ENCODE assay signal across 18 cellular contexts in the genomic region with DNA sequence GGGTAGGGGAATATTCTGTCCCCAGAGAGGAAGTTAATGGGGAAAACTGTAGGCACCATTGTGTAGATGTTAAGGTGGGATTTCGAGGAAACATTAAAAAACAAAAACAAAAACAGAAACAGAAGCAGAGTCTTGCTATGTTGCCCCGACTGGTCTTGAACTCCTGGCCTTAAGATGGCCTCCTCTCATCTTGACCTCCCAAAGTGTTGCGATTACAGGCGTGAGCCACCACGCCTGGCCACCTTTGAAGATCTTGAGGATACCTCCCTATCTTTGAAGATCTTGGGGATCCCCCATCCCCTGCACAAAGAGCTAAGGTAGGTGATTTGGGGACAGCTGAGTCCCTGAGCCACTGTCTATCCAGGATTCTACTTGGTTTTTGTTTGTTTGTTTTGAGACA. TPM values are rescaled to one million over a fixed set of nuclear protein-coding genes. Genes with fewer than 3 reads are reported as not detected.
DNase-seq lines count a peak whose midpoint lies in the region; ATAC-seq, FAIRE-seq and TF ChIP-seq lines count a peak whose summit lies in the region.
"Had no signal": no experiment of that assay in that cellular context is flagged by ENCODE, and none has a peak within 500 bp of the region (broad histone marks: within the 10 kb centered on the region; RNA-seq: fewer than 3 reads in every experiment).

No MANE protein-coding gene starts in this region.

- H3K56ac ChIP-seq in mesendoderm (ENCODE audit: low read length), result peak overlapping the region; percentile 65

- TF ChIP-seq POLR2A in GM12891 (IDR thresholded peaks at IDR 0.05; ENCODE audit: low read depth, low read length), result no peak

- TF ChIP-seq CTCF in CD4-positive, alpha-beta T cell (IDR thresholded peaks at IDR 0.05), result no peak
- no peak for TF ChIP-seq CTCF in GM12865 (IDR thresholded peaks at IDR 0.05; ENCODE audit: insufficient read depth, low read depth, low read length, missing control alignments)
- TF ChIP-seq CTCF in type B pancreatic cell (conservative IDR thresholded peaks at IDR 0.05), result no peak

- peaks cover 8% of the 10 kb centered on the region for H3K36me3 Mint-ChIP-seq in CD4-positive, alpha-beta T cell (ENCODE audit: low read depth)
- peaks cover 7% of the 10 kb centered on the region for H3K36me3 Mint-ChIP-seq in activated CD4-positive, alpha-beta memory T cell treated with anti-CD3 and anti-CD28 coated beads for 36 hours
- no peaks in the 10 kb centered on the region for H3K36me3 Mint-ChIP-seq in type B pancreatic cell

- H3K36me3 ChIP-seq in mesendoderm (ENCODE audit: control insufficient read depth, insufficient read depth, low read length), result no peaks in the 10 kb centered on the region
- H3K36me3 ChIP-seq: ascending aorta, HAP-1, vagina had no signal

- no peak for FAIRE-seq in GM12891 (lab: Jason Lieb, UNC)

- H3K4ac ChIP-seq in mesendoderm (ENCODE audit: low read depth, low read length), result no peak overlapping the region

- POLR2A ChIA-PET in CD4-positive, alpha-beta T cell (lab: Charles Lee), result no interaction called here
- POLR2A ChIA-PET in activated CD4-positive, alpha-beta memory T cell treated with anti-CD3 and anti-CD28 coated beads for 36 hours (lab: Charles Lee), result interaction anchor here (1.3 kb wide), 1 partner anchor 69 kb away, joined by 5 read pairs; the partner anchor contains the start of gene ICAM1

- no peak for DNase-seq in CD4-positive, alpha-beta T cell
- DNase-seq in GM12865 (ENCODE audit: low read depth), result no peak
- DNase-seq in activated CD4-positive, alpha-beta memory T cell treated with anti-CD3 and anti-CD28 coated beads for 36 hours, result no peak
- no peak for DNase-seq in mesendoderm
- DNase-seq in DMS79 treated with DMSO at 0.1 percent for 48 hours (lab: John Stamatoyannopoulos, UW), result no peak
- no peak for DNase-seq in type B pancreatic cell (ENCODE audit: extremely low spot score, unreplicated experiment)
- no peak for DNase-seq in GM12891 (ENCODE audit: insufficient read length, low spot score)
- DNase-seq: C1 segment of cervical spinal cord, cortex of kidney, NCI-H1930, NCI-H69, retina had no signal

- H3K9me3 Mint-ChIP-seq in CD4-positive, alpha-beta T cell, result no peaks in the 10 kb centered on the region
- H3K9me3 Mint-ChIP-seq in activated CD4-positive, alpha-beta memory T cell treated with anti-CD3 and anti-CD28 coated beads for 36 hours, result no peaks in the 10 kb centered on the region
- no peaks in the 10 kb centered on the region for H3K9me3 Mint-ChIP-seq in type B pancreatic cell
- H3K9me3 Mint-ChIP-seq: nephron had no signal

- no peaks in the 10 kb centered on the region for H3K9me3 ChIP-seq in CD4-positive, alpha-beta T cell (ENCODE audit: control insufficient read depth, low read length)
- H3K9me3 ChIP-seq: ascending aorta, HAP-1, left lung, vagina had no signal

- H3K79me2 ChIP-seq in mesendoderm (ENCODE audit: control insufficient read depth, insufficient read depth, low read length), result no peaks in the 10 kb centered on the region

- intact Hi-C loops in CD4-positive, alpha-beta T cell (cut with DNase I, micrococcal nuclease), result no loop called here
- intact Hi-C loops in activated CD4-positive, alpha-beta memory T cell treated with anti-CD3 and anti-CD28 coated beads for 36 hours (cut with micrococcal nuclease), result loop anchor here (10.0 kb wide), 1 partner anchor 145 kb away; the partner anchor contains the start of gene DNMT1

- H3K27ac ChIP-seq in CD4-positive, alpha-beta T cell (ENCODE audit: low read depth, low read length), result peak overlapping the region; percentile 16
- no peak overlapping the region for H3K27ac ChIP-seq in mesendoderm (ENCODE audit: low read depth, low read length)
- H3K27ac ChIP-seq: ascending aorta, vagina had no signal

- H3K4me1 Mint-ChIP-seq in CD4-positive, alpha-beta T cell (ENCODE audit: low read depth), result peaks cover 22% of the 10 kb centered on the region
- H3K4me1 Mint-ChIP-seq in activated CD4-positive, alpha-beta memory T cell treated with anti-CD3 and anti-CD28 coated beads for 36 hours (ENCODE audit: low read depth), result peaks cover 27% of the 10 kb centered on the region
- no peaks in the 10 kb centered on the region for H3K4me1 Mint-ChIP-seq in type B pancreatic cell (ENCODE audit: unreplicated experiment)

- no peak overlapping the region for H3K23ac ChIP-seq in mesendoderm (ENCODE audit: low read length)

- no peak overlapping the region for H3K9ac ChIP-seq in mesendoderm (ENCODE audit: low read length)

- H2BK120ac ChIP-seq in mesendoderm (ENCODE audit: low read depth, low read length), result no peak overlapping the region

- H3K4me3 ChIP-seq in GM12865 (ENCODE audit: low read depth, low read length) (peak overlapping the region; percentile 73), mesendoderm (ENCODE audit: low read length) (no peak overlapping the region)
- H3K4me3 ChIP-seq: ascending aorta, HAP-1 had no signal

- no peak for ATAC-seq in CD4-positive, alpha-beta T cell (ENCODE audit: poor library complexity)
- no peak for ATAC-seq in HG03095 (IDR thresholded peaks at IDR 0.05; ENCODE audit: unreplicated experiment)
- ATAC-seq: left lung had no signal

- no peak overlapping the region for H4K8ac ChIP-seq in mesendoderm (ENCODE audit: low read depth, low read length)

- H2AK5ac ChIP-seq in mesendoderm (ENCODE audit: low read length), result no peak overlapping the region

- no CpG with 5 or more reads among the region's 5 CpGs for WGBS in mesendoderm (ENCODE audit: extremely low coverage, insufficient coverage, low lambda C conversion rate)

- H3K27me3 ChIP-seq in CD4-positive, alpha-beta T cell (ENCODE audit: control insufficient read depth, insufficient read depth, low read length), result no peaks in the 10 kb centered on the region
- no peaks in the 10 kb centered on the region for H3K27me3 ChIP-seq in mesendoderm (ENCODE audit: insufficient read depth, low read length, poor library complexity)
- H3K27me3 ChIP-seq: ascending aorta, left lung, vagina had no signal

- H3K27me3 Mint-ChIP-seq in CD4-positive, alpha-beta T cell, result no peaks in the 10 kb centered on the region
- no peaks in the 10 kb centered on the region for H3K27me3 Mint-ChIP-seq in activated CD4-positive, alpha-beta memory T cell treated with anti-CD3 and anti-CD28 coated beads for 36 hours
- H3K27me3 Mint-ChIP-seq in type B pancreatic cell, result peaks cover 4% of the 10 kb centered on the region

- H3K27ac Mint-ChIP-seq in CD4-positive, alpha-beta T cell, result peak overlapping the region; percentile 90
- H3K27ac Mint-ChIP-seq in activated CD4-positive, alpha-beta memory T cell treated with anti-CD3 and anti-CD28 coated beads for 36 hours, result peak overlapping the region; percentile 90
- no peak overlapping the region for H3K27ac Mint-ChIP-seq in type B pancreatic cell
- H3K27ac Mint-ChIP-seq: nephron had no signal

- H3K18ac ChIP-seq in mesendoderm (ENCODE audit: low read length), result no peak overlapping the region

- CTCF ChIA-PET in CD4-positive, alpha-beta T cell (lab: Charles Lee), result no interaction called here
- CTCF ChIA-PET in activated CD4-positive, alpha-beta memory T cell treated with anti-CD3 and anti-CD28 coated beads for 36 hours (lab: Charles Lee), result interaction anchor here (1.6 kb wide), 1 partner anchor 51 kb away, joined by 3 read pairs; no protein-coding TSS in a partner anchor

- no peak overlapping the region for H2BK5ac ChIP-seq in mesendoderm (ENCODE audit: low read length)

- no peak overlapping the region for H2BK15ac ChIP-seq in mesendoderm (replicated peaks; ENCODE audit: low read depth)

- no peak overlapping the region for H3K4me2 ChIP-seq in mesendoderm (ENCODE audit: low read length)

- H4K5ac ChIP-seq in mesendoderm (ENCODE audit: low read length), result no peak overlapping the region

- peak overlapping the region; percentile 95 for H3K4me3 Mint-ChIP-seq in CD4-positive, alpha-beta T cell
- peak overlapping the region; percentile 86 for H3K4me3 Mint-ChIP-seq in activated CD4-positive, alpha-beta memory T cell treated with anti-CD3 and anti-CD28 coated beads for 36 hours
- no peak overlapping the region for H3K4me3 Mint-ChIP-seq in type B pancreatic cell
- H3K4me3 Mint-ChIP-seq: nephron had no signal

- no peaks in the 10 kb centered on the region for H3K4me1 ChIP-seq in mesendoderm (ENCODE audit: control insufficient read depth, low read depth, low read length)
- H3K4me1 ChIP-seq: ascending aorta, HAP-1, vagina had no signal

- H3K79me1 ChIP-seq in mesendoderm (ENCODE audit: low read length), result no peaks in the 10 kb centered on the region

TF ChIP-seq in GM12891, 5 proteins besides CTCF, POLR2A, EP300 and RAD21 (continues in another document):
- no peak for TF ChIP-seq SPI1 (IDR thresholded peaks at IDR 0.05; ENCODE audit: low read depth, low read length)

RNA-seq across cellular contexts. Expression of gene ICAM3, which starts 0.6 kb away (rescaled TPM):
- total RNA-seq in CD4-positive, alpha-beta T cell, result 100 to 1,000 TPM; 164 to 173 TPM
- total RNA-seq in activated CD4-positive, alpha-beta memory T cell treated with anti-CD3 and anti-CD28 coated beads for 36 hours, result 100 to 1,000 TPM; 125 to 132 TPM
- 8.1 TPM for polyA plus RNA-seq in mesendoderm (2013, experiment 1 of 2)
- polyA plus RNA-seq in mesendoderm (2013, experiment 2 of 2), result 8.7 TPM
- total RNA-seq in type B pancreatic cell (ENCODE audit: low replicate concordance), result 5.8 and 8.2 TPM in 2 replicates
- 166 TPM for polyA plus RNA-seq in GM12891 (2012; ENCODE audit: low read depth, missing spikeins)

RNA-seq across cellular contexts. Expression of gene RAVER1, which starts 6.6 kb away (rescaled TPM):
- total RNA-seq in CD4-positive, alpha-beta T cell, result 10 to 100 TPM; 20.5 to 21.3 TPM
- total RNA-seq in activated CD4-positive, alpha-beta memory T cell treated with anti-CD3 and anti-CD28 coated beads for 36 hours, result 10 to 100 TPM; 81.5 to 85.0 TPM
- polyA plus RNA-seq in mesendoderm (2013, experiment 1 of 2), result 54.4 TPM
- polyA plus RNA-seq in mesendoderm (2013, experiment 2 of 2), result 53.6 TPM
- 42.5 and 48.4 TPM in 2 replicates for total RNA-seq in type B pancreatic cell (ENCODE audit: low replicate concordance)
- polyA plus RNA-seq in GM12891 (2012; ENCODE audit: low read depth, missing spikeins), result 25.1 TPM

RNA-seq across cellular contexts. Expression of gene FDX2, which starts 24.2 kb away (rescaled TPM):
- 1 to 10 TPM; 1.2 to 1.9 TPM for total RNA-seq in CD4-positive, alpha-beta T cell
- 10 to 100 TPM in 1 of 2 experiments, 1 to 10 TPM in 1; 9.9 to 12.2 TPM for total RNA-seq in activated CD4-positive, alpha-beta memory T cell treated with anti-CD3 and anti-CD28 coated beads for 36 hours
- 21.9 TPM for polyA plus RNA-seq in mesendoderm (2013, experiment 1 of 2)
- 20.5 TPM for polyA plus RNA-seq in mesendoderm (2013, experiment 2 of 2)
- total RNA-seq in type B pancreatic cell (ENCODE audit: low replicate concordance), result 18.8 and 23.3 TPM in 2 replicates
- 10.7 TPM for polyA plus RNA-seq in GM12891 (2012; ENCODE audit: low read depth, missing spikeins)

RNA-seq across cellular contexts. Expression of gene ZGLP1, which starts 30.4 kb away (rescaled TPM):
- total RNA-seq in CD4-positive, alpha-beta T cell, result 1 to 10 TPM; 1.6 to 2.6 TPM
- total RNA-seq in activated CD4-positive, alpha-beta memory T cell treated with anti-CD3 and anti-CD28 coated beads for 36 hours, result 1 to 10 TPM in 1 of 2 experiments, under 1 TPM in 1; 0.85 to 2.0 TPM
- 3.0 TPM for polyA plus RNA-seq in mesendoderm (2013, experiment 1 of 2)
- 2.3 TPM for polyA plus RNA-seq in mesendoderm (2013, experiment 2 of 2)
- total RNA-seq in type B pancreatic cell (ENCODE audit: low replicate concordance), result 5.5 and 17.0 TPM in 2 replicates
- 1.3 TPM for polyA plus RNA-seq in GM12891 (2012; ENCODE audit: low read depth, missing spikeins)
- total RNA-seq: ascending aorta had no signal

RNA-seq across cellular contexts. Expression of gene TYK2, which starts 40.4 kb away (rescaled TPM):
- total RNA-seq in CD4-positive, alpha-beta T cell, result 100 to 1,000 TPM; 229 to 253 TPM
- total RNA-seq in activated CD4-positive, alpha-beta memory T cell treated with anti-CD3 and anti-CD28 coated beads for 36 hours, result 100 to 1,000 TPM; 168 to 186 TPM
- polyA plus RNA-seq in mesendoderm (2013, experiment 1 of 2), result 21.2 TPM
- polyA plus RNA-seq in mesendoderm (2013, experiment 2 of 2), result 21.8 TPM
- total RNA-seq in type B pancreatic cell (ENCODE audit: low replicate concordance), result 96.6 and 131 TPM in 2 replicates
- polyA plus RNA-seq in GM12891 (2012; ENCODE audit: low read depth, missing spikeins), result 248 TPM

Comparison
In these comparisons a context has a peak if more than half of its experiments do, and no peak if none do; other contexts are left out.
1. RNA of gene ICAM3, which starts 0.6 kb away (total RNA-seq): 164 to 173 TPM in CD4-positive, alpha-beta T cell and 125 to 132 TPM in activated CD4-positive, alpha-beta memory T cell treated with anti-CD3 and anti-CD28 coated beads for 36 hours; 5.8 to 8.2 TPM in type B pancreatic cell; every median in the first group is over 10 times any median in the second.